In genomic region chr12:122023339-122024131, GRCh38 we compare ENCODE assay signal across 8 cellular contexts. TPM values are rescaled to one million over a fixed set of nuclear protein-coding genes. Genes with fewer than 3 reads are reported as not detected.
DNase-seq lines count a peak whose midpoint lies in the region; ATAC-seq, FAIRE-seq and TF ChIP-seq lines count a peak whose summit lies in the region.

No MANE protein-coding gene starts in this region.

- CTCF ChIA-PET in Caco-2 (lab: Charles Lee) = interaction anchor here (0.7 kb wide), 2 partner anchors 103 to 133 kb away, joined by 3 read pairs; no protein-coding TSS in a partner anchor

- H3K9me1 ChIP-seq in keratinocyte (ENCODE audit: control insufficient read depth, extremely low read depth, insufficient read depth, low read length) = peaks cover 5% of the 10 kb centered on the region

- intact Hi-C loops in Caco-2 (cut with micrococcal nuclease; ENCODE audit: unreplicated experiment) = loop anchor here (2.0 kb wide), 1 partner anchor 17 kb away; no protein-coding TSS in a partner anchor

- H3K4me3 ChIP-seq in Caco-2 (ENCODE audit: low read depth, low read length) (peak overlapping the region; percentile 65), Peyer's patch (peak overlapping the region; percentile 49 to 77 (median 72)), coronary artery (peak overlapping the region; percentile 90), keratinocyte (ENCODE audit: control insufficient read depth in 2 of 3, extremely low read depth in 1 of 3, insufficient read depth in 2 of 3, low read depth in 1 of 3, low read length in 3 of 3) (peak overlapping the region; percentile 53 to 79 (median 61)), skeletal muscle tissue (ENCODE audit: low read length in 3 of 3) (peak overlapping the region; percentile 54 to 76 (median 76))

- no peak for TF ChIP-seq CTCF in Caco-2 (IDR thresholded peaks at IDR 0.05; ENCODE audit: insufficient read depth in 1 of 2, low read depth in 1 of 2, low read length in 1 of 2, severe bottlenecking in 1 of 2, unreplicated experiment in 1 of 2)
- TF ChIP-seq CTCF in HFFc6 (IDR thresholded peaks at IDR 0.05) = no peak
- TF ChIP-seq CTCF in Peyer's patch (IDR thresholded peaks at IDR 0.05) = no peak
- TF ChIP-seq CTCF in coronary artery (IDR thresholded peaks at IDR 0.05) = no peak
- no peak for TF ChIP-seq CTCF in keratinocyte (optimal IDR thresholded peaks at IDR 0.05 in 1 of 3, IDR thresholded peaks at IDR 0.05 in 1 of 3, conservative IDR thresholded peaks at IDR 0.05 in 1 of 3; ENCODE audit: extremely low read depth in 1 of 3, insufficient read depth in 2 of 3, low read length in 3 of 3)

- no peaks in the 10 kb centered on the region for H3K27me3 ChIP-seq in Caco-2 (replicated peaks; ENCODE audit: control insufficient read depth, insufficient read depth, low read length)
- H3K27me3 ChIP-seq in Peyer's patch = no peaks in the 10 kb centered on the region
- no peaks in the 10 kb centered on the region for H3K27me3 ChIP-seq in keratinocyte (ENCODE audit: control insufficient read depth, extremely low read depth, insufficient read depth, low read length)
- H3K27me3 ChIP-seq in skeletal muscle tissue (ENCODE audit: control insufficient read depth in 3 of 3, insufficient read depth in 3 of 3, low read length in 3 of 3) = no peaks in the 10 kb centered on the region

- dilution Hi-C loops in keratinocyte (cut with MboI; ENCODE audit: extremely low pct_ligation_motif_present, low sequenced_read_pairs) = no loop called here

- H3K27ac ChIP-seq in Peyer's patch (peak overlapping the region; percentile 27 to 77 (median 62)), coronary artery (peak overlapping the region; percentile 76 to 90), keratinocyte (ENCODE audit: control insufficient read depth, insufficient read depth, low read length) (peak overlapping the region; percentile 80), skeletal muscle tissue (ENCODE audit: low read depth, low read length) (peak overlapping the region; percentile 89)

- no peaks in the 10 kb centered on the region for H3K4me1 Mint-ChIP-seq in Caco-2 (ENCODE audit: low read depth, unreplicated experiment)
- peaks cover 14% of the 10 kb centered on the region for H3K4me1 Mint-ChIP-seq in HFFc6 (ENCODE audit: low read depth)

- H3K9me3 Mint-ChIP-seq in Caco-2 (ENCODE audit: unreplicated experiment) (peaks cover 14% of the 10 kb centered on the region), HFFc6 (peaks cover 12% of the 10 kb centered on the region)

- H3K4me1 ChIP-seq in Caco-2 = peaks cover 10% of the 10 kb centered on the region
- H3K4me1 ChIP-seq in Peyer's patch = peaks cover 0 to 24% (median 2%) of the 10 kb centered on the region in 4 donors
- H3K4me1 ChIP-seq in keratinocyte (ENCODE audit: control insufficient read depth, extremely low read depth, insufficient read depth, low read length) = peaks cover 36% of the 10 kb centered on the region
- peaks cover 45 to 48% (median 47%) of the 10 kb centered on the region in 3 donors for H3K4me1 ChIP-seq in skeletal muscle tissue (ENCODE audit: control insufficient read depth in 3 of 3, insufficient read depth in 3 of 3, low read length in 3 of 3)

- H3K9ac ChIP-seq in keratinocyte (ENCODE audit: control insufficient read depth, extremely low read depth, insufficient read depth, low read length) (peak overlapping the region; percentile 91), skeletal muscle tissue (ENCODE audit: low read depth in 1 of 3, low read length in 3 of 3) (peak overlapping the region; percentile 77 to 89 (median 87))

- ATAC-seq in GM21529 (IDR thresholded peaks at IDR 0.05; ENCODE audit: unreplicated experiment) (no peak), HG03139 (IDR thresholded peaks at IDR 0.05; ENCODE audit: unreplicated experiment) (no peak)

- H3K36me3 ChIP-seq in Caco-2 (ENCODE audit: control insufficient read depth, insufficient read depth, low read length) = no peaks in the 10 kb centered on the region
- no peaks in the 10 kb centered on the region for H3K36me3 ChIP-seq in Peyer's patch
- no peaks in the 10 kb centered on the region for H3K36me3 ChIP-seq in keratinocyte (ENCODE audit: control insufficient read depth in 2 of 2, extremely low read depth in 1 of 2, insufficient read depth in 2 of 2, low read length in 2 of 2)
- H3K36me3 ChIP-seq in skeletal muscle tissue (ENCODE audit: control insufficient read depth in 3 of 3, insufficient read depth in 3 of 3, low read length in 3 of 3) = no peaks in the 10 kb centered on the region

- H3K27ac Mint-ChIP-seq in Caco-2 (ENCODE audit: unreplicated experiment) = peak overlapping the region; percentile 39
- peak overlapping the region; percentile 91 for H3K27ac Mint-ChIP-seq in HFFc6

- DNase-seq in Caco-2 (peak; percentile 42 to 55), HFFc6 (peak; percentile 49), Peyer's patch (peak; percentile 50 to 66 (median 61)), coronary artery (ENCODE audit: low spot score) (peak; percentile 87), keratinocyte (ENCODE audit: low read depth, low spot score) (no peak)

- H3K36me3 Mint-ChIP-seq in Caco-2 (ENCODE audit: insufficient read depth, unreplicated experiment) (no peaks in the 10 kb centered on the region), HFFc6 (ENCODE audit: low read depth) (peaks cover 7% of the 10 kb centered on the region)

- H3K4me2 ChIP-seq in keratinocyte (ENCODE audit: control insufficient read depth, extremely low read depth, insufficient read depth, low read depth, low read length) = peak overlapping the region; percentile 97

- H3K4me3 Mint-ChIP-seq in Caco-2 (ENCODE audit: unreplicated experiment) (peak overlapping the region; percentile 77), HFFc6 (peak overlapping the region; percentile 91)

- H2AFZ ChIP-seq in keratinocyte (ENCODE audit: control insufficient read depth, low read length) = peak overlapping the region; percentile 26

- FAIRE-seq in keratinocyte (lab: Jason Lieb, UNC) = no peak

- peaks cover 54% of the 10 kb centered on the region for H3K79me2 ChIP-seq in keratinocyte (ENCODE audit: control insufficient read depth, insufficient read depth, low read length)

- TSS peak; percentile 54 for BruUV-seq in Caco-2 (replicated peaks; lab: Mats Ljungman, UMichigan)

- H3K9me3 ChIP-seq in Caco-2 (peaks cover 8% of the 10 kb centered on the region; the same call in 1 of the 2 replicates), Peyer's patch (no peaks in the 10 kb centered on the region), keratinocyte (ENCODE audit: control insufficient read depth, low read depth, low read length) (no peaks in the 10 kb centered on the region), skeletal muscle tissue (ENCODE audit: control insufficient read depth in 3 of 3, low read length in 3 of 3) (no peaks in the 10 kb centered on the region)

- H4K20me1 ChIP-seq in keratinocyte (ENCODE audit: control insufficient read depth, extremely low read depth, insufficient read depth, low read length) = peaks cover 2% of the 10 kb centered on the region

- H3K27me3 Mint-ChIP-seq in Caco-2 (ENCODE audit: insufficient read depth, unreplicated experiment) (no peaks in the 10 kb centered on the region), HFFc6 (ENCODE audit: insufficient read depth) (peaks cover 5% of the 10 kb centered on the region)

- POLR2A ChIA-PET in Caco-2 (lab: Charles Lee) = interaction anchor here (0.5 to 0.8 kb wide), 2 partner anchors 25 to 55 kb away, joined by 3 read pairs; partner anchors contain the start of gene MLXIP

- TF ChIP-seq POLR2A in Peyer's patch (IDR thresholded peaks at IDR 0.05) = no peak

RNA-seq across cellular contexts. Expression of gene BCL7A, which starts 1.9 kb away (rescaled TPM):
- total RNA-seq in Caco-2 (2022) (13.0 and 15.5 TPM in 2 replicates), Peyer's patch (10 to 100 TPM in 1 of 4 donors, 1 to 10 TPM in 3; 3.3 to 23.9 (median 4.4) TPM), skeletal muscle tissue (9.4 TPM)
- total RNA-seq in HFFc6 (2021; fragmentation: NEBNext Ultra II Directional; extraction: Animal tissue kit (Norgen Biotek cat#: 25700)) = 1 to 10 TPM; 2.6 to 3.8 (median 3.4) TPM
- 9.6 to 17.2 TPM (median 12.8 TPM) in 3 replicates for polyA plus RNA-seq in keratinocyte
- polyA plus RNA-seq in keratinocyte (2011; ENCODE audit: low read depth) = 10.0 TPM
- polyA plus RNA-seq in keratinocyte (2011; cell fraction: cytosol; rRNA removed) = 10.0 and 11.9 TPM in 2 replicates
- 16.2 and 17.3 TPM in 2 replicates for polyA plus RNA-seq in keratinocyte (2011; cell fraction: nucleus; rRNA removed)
- 15.5 and 15.9 TPM in 2 replicates for polyA plus RNA-seq in keratinocyte (2012; ENCODE audit: low replicate concordance)
- 8.8 to 16.8 TPM (median 13.5 TPM) in 3 replicates for polyA minus RNA-seq in keratinocyte
- 7.1 TPM for polyA minus RNA-seq in keratinocyte (2011; cell fraction: cytosol; rRNA and poly(A)+ RNA removed)
- 6.8 and 11.6 TPM in 2 replicates for polyA minus RNA-seq in keratinocyte (2011; cell fraction: nucleus; rRNA and poly(A)+ RNA removed)

RNA-seq across cellular contexts. Expression of gene MLXIP, which starts 55.0 kb away (rescaled TPM):
- total RNA-seq in Caco-2 (2022) (51.3 and 54.5 TPM in 2 replicates), Peyer's patch (100 to 1,000 TPM in 2 of 4 donors, 10 to 100 TPM in 2; 41.5 to 157 (median 98.3) TPM), skeletal muscle tissue (10.4 TPM)
- 10 to 100 TPM; 19.0 to 23.8 (median 21.7) TPM for total RNA-seq in HFFc6 (2021; fragmentation: NEBNext Ultra II Directional; extraction: Animal tissue kit (Norgen Biotek cat#: 25700))
- 4.7 to 17.8 TPM (median 5.5 TPM) in 3 replicates for polyA plus RNA-seq in keratinocyte
- 7.1 TPM for polyA plus RNA-seq in keratinocyte (2011; ENCODE audit: low read depth)
- 7.3 and 10.1 TPM in 2 replicates for polyA plus RNA-seq in keratinocyte (2011; cell fraction: cytosol; rRNA removed)
- 37.9 and 81.1 TPM in 2 replicates for polyA plus RNA-seq in keratinocyte (2011; cell fraction: nucleus; rRNA removed)
- polyA plus RNA-seq in keratinocyte (2012; ENCODE audit: low replicate concordance) = 19.4 and 29.7 TPM in 2 replicates
- polyA minus RNA-seq in keratinocyte = 15.1 to 65.2 TPM (median 19.5 TPM) in 3 replicates
- 12.3 TPM for polyA minus RNA-seq in keratinocyte (2011; cell fraction: cytosol; rRNA and poly(A)+ RNA removed)
- polyA minus RNA-seq in keratinocyte (2011; cell fraction: nucleus; rRNA and poly(A)+ RNA removed) = 23.0 and 32.1 TPM in 2 replicates
